In the genomic region with DNA sequence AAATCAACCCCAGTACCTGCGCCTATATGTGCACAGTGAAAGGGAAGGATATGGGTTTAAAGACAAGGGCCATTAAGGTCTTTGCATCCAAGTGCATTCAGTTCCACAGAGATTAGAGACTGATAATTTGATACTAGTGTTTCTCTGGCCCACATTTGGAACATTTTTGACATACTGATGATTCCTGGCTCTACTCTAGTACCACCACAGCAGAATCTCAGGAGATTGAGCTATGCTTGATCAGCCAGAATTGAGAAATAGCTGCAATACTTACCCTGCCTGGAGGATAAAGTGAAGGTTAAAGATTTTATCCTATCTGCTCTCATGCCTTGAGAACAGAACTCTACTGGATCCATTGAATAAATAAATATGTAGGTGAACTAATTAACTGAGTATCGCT, we compare ENCODE assay signal across 20 cellular contexts.
"Had no signal": no experiment of that assay in that cellular context is flagged by ENCODE, and none has a peak within 500 bp of the region (broad histone marks: within the 10 kb centered on the region; RNA-seq: fewer than 3 reads in every experiment).

No MANE protein-coding gene starts in this region.

- ATAC-seq: activated CD4-positive, alpha-beta T cell treated with anti-CD3 and anti-CD28 coated beads for 36 hours; activated CD8-positive, alpha-beta T cell treated with anti-CD3 and anti-CD28 coated beads for 36 hours had no signal

- DNase-seq: activated CD4-positive, alpha-beta T cell treated with anti-CD3 and anti-CD28 coated beads for 36 hours; activated CD4-positive, CD25-positive, alpha-beta regulatory T cell; activated CD8-positive, alpha-beta memory T cell treated with anti-CD3 and anti-CD28 coated beads, Interleukin-2, amount 50 U/mL, for 4 hours; activated CD8-positive, alpha-beta T cell treated with anti-CD3 and anti-CD28 coated beads for 36 hours; activated naive CD4-positive, alpha-beta T cell treated with anti-CD3 and anti-CD28 coated beads, Interleukin-2, amount 50 U/mL, for 16 hours; activated naive CD8-positive, alpha-beta T cell treated with anti-CD3 and anti-CD28 coated beads, Interleukin-2, amount 10 ng/mL, durations not matched to agents 7 days and 5 days; amniotic stem cell; central memory CD4-positive, alpha-beta T cell; MM.1S; NCI-H1105; NCI-H1436; NCI-H1694 treated with DMSO at 0.1 percent for 48 hours; NCI-H2029 treated with DMSO at 0.1 percent for 48 hours; NCI-H510A treated with DMSO at 0.1 percent for 48 hours; NCI-H69; Peyer's patch; Right ventricle myocardium superior; SJCRH30; SK-N-SH; T-helper 1 cell had no signal
